8 cellular contexts compared by ENCODE assay signal in the genomic region with DNA sequence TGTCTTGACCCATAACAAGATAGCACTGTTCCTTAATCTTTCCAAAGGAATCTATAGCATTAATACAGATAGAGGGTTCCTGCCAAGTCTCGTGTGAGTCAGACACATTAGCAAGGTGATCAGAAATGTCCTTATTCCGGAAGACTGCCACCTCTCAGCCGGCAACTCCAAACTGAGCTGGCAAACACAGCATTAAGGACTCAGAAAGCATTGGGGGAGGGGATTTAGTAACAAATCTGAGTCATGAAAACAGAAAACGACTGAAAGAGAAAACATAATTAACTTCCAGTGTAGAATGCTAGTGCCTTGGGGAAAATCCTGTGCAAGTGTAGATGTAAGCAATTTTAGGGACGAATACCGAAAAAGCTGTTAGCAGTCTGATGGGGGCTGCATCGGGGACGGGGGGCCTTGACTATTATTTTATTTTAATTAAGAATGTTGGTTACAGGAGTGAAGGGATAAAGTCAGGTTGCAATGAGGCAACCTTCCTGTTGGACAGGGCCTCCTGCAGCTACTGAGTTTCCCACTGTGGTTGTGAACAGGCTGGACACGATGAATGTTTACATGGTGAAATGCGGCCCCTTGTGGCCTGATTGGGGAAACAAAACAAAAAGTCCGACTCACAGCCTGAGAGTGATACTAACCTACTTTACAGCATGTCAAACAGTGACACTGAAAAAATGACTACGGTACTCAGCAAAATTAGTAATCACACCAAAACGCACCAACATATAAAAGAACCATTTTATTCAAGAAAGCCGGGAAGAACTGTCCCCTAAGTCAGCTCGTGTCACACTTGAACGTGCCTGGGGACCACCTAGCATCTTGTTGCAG. TPM values are rescaled to one million over a fixed set of nuclear protein-coding genes. Genes with fewer than 3 reads are reported as not detected.
DNase-seq lines count a peak whose midpoint lies in the region; ATAC-seq, FAIRE-seq and TF ChIP-seq lines count a peak whose summit lies in the region.

No MANE protein-coding gene starts in this region.

- no peak overlapping the region for H3K4me3 Mint-ChIP-seq in astrocyte (ENCODE audit: unreplicated experiment)

- no peaks in the 10 kb centered on the region for H3K9me3 Mint-ChIP-seq in astrocyte (ENCODE audit: unreplicated experiment)

- TF ChIP-seq CTCF in LNCAP (IDR thresholded peaks at IDR 0.05) = peak; percentile 67
- TF ChIP-seq CTCF in astrocyte (IDR thresholded peaks at IDR 0.05; ENCODE audit: insufficient read depth, low read depth, low read length) = peak; percentile 88
- peak; percentile 61 for TF ChIP-seq CTCF in retinal pigment epithelial cell (conservative IDR thresholded peaks at IDR 0.05; ENCODE audit: low read depth, low read length)

- no peaks in the 10 kb centered on the region for H3K79me2 ChIP-seq in astrocyte (ENCODE audit: insufficient read depth, low read length)

- DNase-seq in DMS53 (lab: John Stamatoyannopoulos, UW) (peak; percentile 84), OCI-M1 (lab: John Stamatoyannopoulos, UW) (peak; percentile 88), astrocyte (ENCODE audit: low read depth) (peak; percentile 61), hepatic stellate cell (ENCODE audit: low spot score) (peak; percentile 75), retinal pigment epithelial cell (ENCODE audit: low read depth) (no peak)

- no peak overlapping the region for H3K9ac ChIP-seq in astrocyte (ENCODE audit: low read length)

- no peak overlapping the region for H2AFZ ChIP-seq in astrocyte (ENCODE audit: low read depth, low read length)

- H3K27me3 ChIP-seq in astrocyte (ENCODE audit: insufficient read depth, low read length) = peaks cover 3% of the 10 kb centered on the region

- H3K4me1 ChIP-seq in astrocyte (ENCODE audit: insufficient read depth, low read length) = peaks cover 25% of the 10 kb centered on the region

- no peak overlapping the region for H3K27ac Mint-ChIP-seq in astrocyte (ENCODE audit: unreplicated experiment)

- peak; percentile 80 for ATAC-seq in GM21381 (IDR thresholded peaks at IDR 0.05; ENCODE audit: unreplicated experiment)
- ATAC-seq in HG03045 (IDR thresholded peaks at IDR 0.05; ENCODE audit: unreplicated experiment) = no peak

- H3K36me3 Mint-ChIP-seq in astrocyte (ENCODE audit: low read depth, unreplicated experiment) = no peaks in the 10 kb centered on the region

- H4K20me1 ChIP-seq in astrocyte (ENCODE audit: insufficient read depth, low read length) = no peaks in the 10 kb centered on the region

- no peaks in the 10 kb centered on the region for H3K9me3 ChIP-seq in astrocyte (ENCODE audit: insufficient read depth, low read depth, low read length)

- H3K4me3 ChIP-seq in astrocyte (ENCODE audit: insufficient read depth, low read depth, low read length) (no peak overlapping the region), retinal pigment epithelial cell (ENCODE audit: low read length) (no peak overlapping the region)

- peaks cover 1% of the 10 kb centered on the region for H3K27me3 Mint-ChIP-seq in astrocyte (ENCODE audit: low read depth, unreplicated experiment)

- H3K27ac ChIP-seq in astrocyte (ENCODE audit: low read depth, low read length) = no peak overlapping the region

- FAIRE-seq in astrocyte (lab: Jason Lieb, UNC) = no peak

- H3K36me3 ChIP-seq in astrocyte (ENCODE audit: insufficient read depth, low read length) = no peaks in the 10 kb centered on the region

- peak overlapping the region; percentile 35 for H3K4me2 ChIP-seq in astrocyte (ENCODE audit: low read length)

- H3K4me1 Mint-ChIP-seq in astrocyte (ENCODE audit: low read depth, unreplicated experiment) = peaks cover 5% of the 10 kb centered on the region

RNA-seq across cellular contexts. Expression of gene MIS18A, which starts 20.7 kb away (rescaled TPM):
- total RNA-seq in astrocyte = 6.5 and 8.0 TPM in 2 replicates

RNA-seq across cellular contexts. Expression of gene MRAP, which starts 40.5 kb away (rescaled TPM):
- not detected in 2 replicates for total RNA-seq in astrocyte
